Comparison of ENCODE assay signal across 1 cellular context in genomic region chr1:180893614-180894013, GRCh38.
TF ChIP-seq lines count a peak whose summit lies in the region.

No MANE protein-coding gene starts in this region.

TF ChIP-seq in K562, 482 proteins besides CTCF, POLR2A, EP300 and RAD21:
- TF ChIP-seq WHSC1 (IDR thresholded peaks at IDR 0.05; ENCODE audit: low read length), result no peak
- TF ChIP-seq ETV5 (CRISPR knock-in tag; IDR thresholded peaks at IDR 0.05; ENCODE audit: low read depth), result no peak
- no peak for TF ChIP-seq ATF7 (IDR thresholded peaks at IDR 0.05)
- TF ChIP-seq TCF15 (CRISPR knock-in tag; IDR thresholded peaks at IDR 0.05), result no peak
- TF ChIP-seq SMC3 (conservative IDR thresholded peaks at IDR 0.05; ENCODE audit: insufficient read depth, low read depth, low read length), result no peak
- TF ChIP-seq ZNF395 (CRISPR knock-in tag; IDR thresholded peaks at IDR 0.05), result no peak
- no peak for TF ChIP-seq HNRNPH1 (optimal IDR thresholded peaks at IDR 0.05; ENCODE audit: low read depth, low read length)
- no peak for TF ChIP-seq ADNP (tag; IDR thresholded peaks at IDR 0.05)
- no peak for TF ChIP-seq KLF10 (CRISPR knock-in tag; IDR thresholded peaks at IDR 0.05)
- TF ChIP-seq ZNF184 (CRISPR knock-in tag; IDR thresholded peaks at IDR 0.05), result no peak
